15 cellular contexts compared by ENCODE assay signal in the genomic region with DNA sequence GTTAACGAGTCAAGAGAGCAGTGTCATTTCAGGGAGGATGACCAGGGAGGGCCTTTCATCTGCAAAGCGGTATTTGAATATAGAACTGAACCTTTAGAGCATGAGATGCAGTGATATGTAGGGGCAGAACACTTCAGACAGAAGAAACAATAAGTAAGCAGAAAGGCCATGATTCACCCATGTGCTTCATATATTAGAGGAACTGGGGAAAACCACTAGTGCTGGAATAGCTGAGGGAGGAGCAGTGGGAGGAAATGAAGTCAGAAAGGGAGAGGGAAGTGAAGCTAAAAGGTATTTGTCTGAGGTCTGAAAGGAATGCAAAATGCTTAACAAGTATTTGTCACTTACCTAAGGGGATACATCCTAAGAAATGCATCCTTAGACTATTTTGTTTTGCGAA.
DNase-seq lines count a peak whose midpoint lies in the region; FAIRE-seq and TF ChIP-seq lines count a peak whose summit lies in the region.
"Had no signal": no experiment of that assay in that cellular context is flagged by ENCODE, and none has a peak within 500 bp of the region (broad histone marks: within the 10 kb centered on the region; RNA-seq: fewer than 3 reads in every experiment).

No MANE protein-coding gene starts in this region.

- peak; percentile 36 for FAIRE-seq in HTR-8/SVneo (lab: Jason Lieb, UNC)
- FAIRE-seq: GM18507 had no signal

- H4K20me1 ChIP-seq in smooth muscle cell (ENCODE audit: low read depth), result no peaks in the 10 kb centered on the region

- H3K9me3 ChIP-seq in smooth muscle cell (replicated peaks; ENCODE audit: low read depth), result no peaks in the 10 kb centered on the region
- H3K9me3 ChIP-seq: HAP-1, lower lobe of right lung, MG63, sigmoid colon had no signal

- WGBS in smooth muscle cell (ENCODE audit: low lambda C conversion rate), result 78% methylated on average over 3 of the region's 3 CpGs

- no peaks in the 10 kb centered on the region for H3F3A ChIP-seq in smooth muscle cell (ENCODE audit: low read depth)

- no peaks in the 10 kb centered on the region for H3K27me3 ChIP-seq in smooth muscle cell (ENCODE audit: low read depth)
- H3K27me3 ChIP-seq: MG63, sigmoid colon had no signal

- H3K27ac ChIP-seq in smooth muscle cell (ENCODE audit: low read depth), result peak overlapping the region; percentile 55
- H3K27ac ChIP-seq: lower lobe of right lung, sigmoid colon had no signal

- TF ChIP-seq CTCF in epithelial cell of esophagus (IDR thresholded peaks at IDR 0.05; ENCODE audit: insufficient read depth, low read depth, low read length, missing control alignments) (no peak), smooth muscle cell (IDR thresholded peaks at IDR 0.05; ENCODE audit: borderline replicate concordance, insufficient read depth, poor library complexity, severe bottlenecking) (no peak)

- H3K4me3 ChIP-seq in epithelial cell of esophagus (ENCODE audit: low read length) (no peak overlapping the region), smooth muscle cell (no peak overlapping the region)
- H3K4me3 ChIP-seq: HAP-1, lower lobe of right lung, MG63, sigmoid colon had no signal

- no peaks in the 10 kb centered on the region for H3K79me2 ChIP-seq in smooth muscle cell (ENCODE audit: low read depth)

- DNase-seq in HTR-8/SVneo (ENCODE audit: insufficient read length, low spot score) (no peak), RKO (ENCODE audit: low spot score) (peak; percentile 12), epithelial cell of esophagus (ENCODE audit: low read depth) (peak; percentile 7), smooth muscle cell (lab: John Stamatoyannopoulos, UW; ENCODE audit: unreplicated experiment) (no peak), NCI-H1694 treated with DMSO at 0.1 percent for 48 hours (lab: John Stamatoyannopoulos, UW) (no peak), iPS-NIHi11 (ENCODE audit: low spot score) (no peak), NCI-H82 (lab: John Stamatoyannopoulos, UW) (no peak)
- DNase-seq: CD4-positive, alpha-beta T cell; hypothalamus; lower lobe of right lung; MG63; NCI-H226; sigmoid colon had no signal

- no peak overlapping the region for H2AFZ ChIP-seq in smooth muscle cell (ENCODE audit: low read depth)

- no peak overlapping the region for H3K9ac ChIP-seq in smooth muscle cell (ENCODE audit: low read depth)

- H3K36me3 ChIP-seq in smooth muscle cell (ENCODE audit: low read depth), result no peaks in the 10 kb centered on the region
- H3K36me3 ChIP-seq: HAP-1, lower lobe of right lung, MG63, sigmoid colon had no signal

- H3K4me2 ChIP-seq in smooth muscle cell, result no peak overlapping the region

- H3K4me1 ChIP-seq in smooth muscle cell (ENCODE audit: low read depth), result no peaks in the 10 kb centered on the region
- H3K4me1 ChIP-seq: HAP-1, lower lobe of right lung, sigmoid colon had no signal

Comparison
In these comparisons a context has a peak if more than half of its experiments do, and no peak if none do; other contexts are left out.
1. DNase-seq: peak in RKO (single experiment) and epithelial cell of esophagus (single experiment); none in HTR-8/SVneo (single experiment), smooth muscle cell (single experiment), NCI-H1694 treated with DMSO at 0.1 percent for 48 hours (single experiment), iPS-NIHi11 (single experiment) and NCI-H82 (single experiment).